Comparison of ENCODE assay signal across 15 cellular contexts in the genomic region with DNA sequence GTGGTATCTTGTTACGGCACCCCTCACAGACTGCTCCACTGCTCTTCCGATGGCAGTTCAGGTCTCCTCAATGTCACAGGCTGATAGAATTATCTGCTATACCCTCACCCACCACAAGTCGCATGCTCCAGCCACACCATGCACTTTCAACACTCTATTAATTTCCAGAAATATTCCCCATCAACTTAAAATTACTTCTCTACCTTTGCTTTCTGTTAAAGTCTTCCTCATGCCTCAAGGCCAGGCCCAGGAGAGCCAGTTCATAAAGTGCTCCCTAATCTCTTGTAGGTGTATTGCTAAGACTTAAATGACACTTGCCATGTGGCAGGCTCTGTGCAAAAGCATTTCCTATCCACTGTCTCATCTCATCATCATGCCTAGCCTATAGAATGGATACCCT.
DNase-seq lines count a peak whose midpoint lies in the region; ATAC-seq and TF ChIP-seq lines count a peak whose summit lies in the region.
"Had no signal": no experiment of that assay in that cellular context is flagged by ENCODE, and none has a peak within 500 bp of the region (broad histone marks: within the 10 kb centered on the region; RNA-seq: fewer than 3 reads in every experiment).

No MANE protein-coding gene starts in this region.

- CTCF ChIA-PET in activated CD4-positive, alpha-beta T cell treated with anti-CD3 and anti-CD28 coated beads, Interleukin-2, amount 10 ng/mL, durations not matched to agents 7 days and 5 days (lab: Charles Lee) = no interaction called here

- H3K4me1 Mint-ChIP-seq in progenitor cell of endocrine pancreas (ENCODE audit: low read depth) = peaks cover 9% of the 10 kb centered on the region
- peaks cover 3% of the 10 kb centered on the region for H3K4me1 Mint-ChIP-seq in activated CD4-positive, alpha-beta T cell treated with anti-CD3 and anti-CD28 coated beads, Interleukin-2, amount 10 ng/mL, durations not matched to agents 7 days and 5 days
- H3K4me1 Mint-ChIP-seq: activated naive CD4-positive, alpha-beta T cell treated with anti-CD3 and anti-CD28 coated beads, Interleukin-2, amount 50 U/mL, for 24 hours had no signal

- H3K27ac ChIP-seq in VCaP = no peak overlapping the region
- H3K27ac ChIP-seq: SK-N-MC, upper lobe of left lung had no signal

- no peaks in the 10 kb centered on the region for H3K36me3 Mint-ChIP-seq in progenitor cell of endocrine pancreas (ENCODE audit: insufficient read depth)
- no peaks in the 10 kb centered on the region for H3K36me3 Mint-ChIP-seq in activated CD4-positive, alpha-beta T cell treated with anti-CD3 and anti-CD28 coated beads, Interleukin-2, amount 10 ng/mL, durations not matched to agents 7 days and 5 days (ENCODE audit: low read depth)
- H3K36me3 Mint-ChIP-seq: activated naive CD4-positive, alpha-beta T cell treated with anti-CD3 and anti-CD28 coated beads, Interleukin-2, amount 50 U/mL, for 24 hours had no signal

- peak; percentile 53 for ATAC-seq in HG03103 (IDR thresholded peaks at IDR 0.05; ENCODE audit: low read depth, unreplicated experiment)
- no peak for ATAC-seq in GM19463 (IDR thresholded peaks at IDR 0.05; ENCODE audit: unreplicated experiment)

- H3K27ac Mint-ChIP-seq in progenitor cell of endocrine pancreas = no peak overlapping the region
- H3K27ac Mint-ChIP-seq in activated CD4-positive, alpha-beta T cell treated with anti-CD3 and anti-CD28 coated beads, Interleukin-2, amount 10 ng/mL, durations not matched to agents 7 days and 5 days = no peak overlapping the region
- H3K27ac Mint-ChIP-seq: activated naive CD4-positive, alpha-beta T cell treated with anti-CD3 and anti-CD28 coated beads, Interleukin-2, amount 50 U/mL, for 24 hours had no signal

- H3K9me3 Mint-ChIP-seq in progenitor cell of endocrine pancreas (ENCODE audit: low read depth) = no peaks in the 10 kb centered on the region
- H3K9me3 Mint-ChIP-seq in activated CD4-positive, alpha-beta T cell treated with anti-CD3 and anti-CD28 coated beads, Interleukin-2, amount 10 ng/mL, durations not matched to agents 7 days and 5 days = no peaks in the 10 kb centered on the region
- H3K9me3 Mint-ChIP-seq: activated naive CD4-positive, alpha-beta T cell treated with anti-CD3 and anti-CD28 coated beads, Interleukin-2, amount 50 U/mL, for 24 hours had no signal

- H3K27me3 Mint-ChIP-seq in progenitor cell of endocrine pancreas = no peaks in the 10 kb centered on the region
- no peaks in the 10 kb centered on the region for H3K27me3 Mint-ChIP-seq in activated CD4-positive, alpha-beta T cell treated with anti-CD3 and anti-CD28 coated beads, Interleukin-2, amount 10 ng/mL, durations not matched to agents 7 days and 5 days
- H3K27me3 Mint-ChIP-seq: activated naive CD4-positive, alpha-beta T cell treated with anti-CD3 and anti-CD28 coated beads, Interleukin-2, amount 50 U/mL, for 24 hours had no signal

- DNase-seq in NCI-H2171 treated with DMSO at 0.1 percent for 48 hours (lab: John Stamatoyannopoulos, UW) (peak; percentile 16), NCI-H2171 (lab: John Stamatoyannopoulos, UW) (no peak), progenitor cell of endocrine pancreas (ENCODE audit: low spot score, unreplicated experiment) (no peak), NCI-H2107 (lab: John Stamatoyannopoulos, UW) (no peak)
- no peak for DNase-seq in activated CD4-positive, alpha-beta T cell treated with anti-CD3 and anti-CD28 coated beads, Interleukin-2, amount 10 ng/mL, durations not matched to agents 7 days and 5 days
- DNase-seq: activated CD4-positive, alpha-beta T cell treated with anti-CD3 and anti-CD28 coated beads, Interleukin-2, amount 50 U/mL, for 4 hours; dermis blood vessel endothelial cell; NCI-H446 treated with DMSO at 0.1 percent for 48 hours; retina; upper lobe of left lung had no signal

- POLR2A ChIA-PET in activated CD4-positive, alpha-beta T cell treated with anti-CD3 and anti-CD28 coated beads, Interleukin-2, amount 10 ng/mL, durations not matched to agents 7 days and 5 days (lab: Charles Lee) = no interaction called here

- 0 out of 2 replicates have a peak, but pooled peaks have one; percentile 7 for TF ChIP-seq CTCF in VCaP (conservative IDR thresholded peaks at IDR 0.05)
- peak; percentile 28 for TF ChIP-seq CTCF in progenitor cell of endocrine pancreas (IDR thresholded peaks at IDR 0.05; ENCODE audit: unreplicated experiment)

- H3K4me3 Mint-ChIP-seq in progenitor cell of endocrine pancreas (ENCODE audit: low read depth) = no peak overlapping the region
- no peak overlapping the region for H3K4me3 Mint-ChIP-seq in activated CD4-positive, alpha-beta T cell treated with anti-CD3 and anti-CD28 coated beads, Interleukin-2, amount 10 ng/mL, durations not matched to agents 7 days and 5 days
- H3K4me3 Mint-ChIP-seq: activated naive CD4-positive, alpha-beta T cell treated with anti-CD3 and anti-CD28 coated beads, Interleukin-2, amount 50 U/mL, for 24 hours had no signal
